In the genomic region with DNA sequence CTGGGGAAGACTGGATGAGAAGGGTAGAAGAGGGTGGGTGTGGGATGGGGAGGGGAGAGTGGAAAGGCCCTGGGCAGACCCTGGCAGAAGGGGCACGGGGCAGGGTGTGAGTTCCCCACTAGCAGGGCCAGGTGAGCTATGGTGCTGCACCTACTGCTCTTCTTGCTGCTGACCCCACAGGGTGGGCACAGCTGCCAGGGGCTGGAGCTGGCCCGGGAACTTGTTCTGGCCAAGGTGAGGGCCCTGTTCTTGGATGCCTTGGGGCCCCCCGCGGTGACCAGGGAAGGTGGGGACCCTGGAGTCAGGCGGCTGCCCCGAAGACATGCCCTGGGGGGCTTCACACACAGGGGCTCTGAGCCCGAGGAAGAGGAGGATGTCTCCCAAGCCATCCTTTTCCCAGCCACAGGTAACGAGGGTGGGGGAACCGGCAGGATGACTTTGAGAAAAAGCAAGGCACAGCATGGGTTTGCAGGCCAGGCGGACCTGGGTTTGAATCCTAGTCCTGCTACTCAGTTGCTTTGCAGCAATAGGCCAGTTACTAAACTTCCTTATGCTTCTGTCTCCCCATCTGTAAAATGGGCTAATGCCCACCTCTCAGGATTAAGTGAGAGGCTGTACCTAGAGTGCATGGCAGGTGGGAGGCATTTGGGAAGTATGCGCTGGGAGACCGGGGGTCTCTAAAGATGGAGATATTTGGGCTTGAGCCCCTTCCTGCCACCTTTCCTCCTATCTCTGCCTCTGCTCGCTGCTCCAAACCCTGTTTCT, we compare ENCODE assay signal across 1 cellular context.
TF ChIP-seq lines count a peak whose summit lies in the region.

Gene INHA, plus strand, starts transcription at position 74 of the 765 bp plus-strand sequence. Its CDS starts 65 bp downstream, at position 139.

TF ChIP-seq in K562, 482 proteins besides CTCF, POLR2A, EP300 and RAD21:
- no peak for TF ChIP-seq ZNF395 (CRISPR knock-in tag; IDR thresholded peaks at IDR 0.05)
- no peak for TF ChIP-seq ZNF408 (CRISPR knock-in tag; IDR thresholded peaks at IDR 0.05; ENCODE audit: low read depth)
- no peak for TF ChIP-seq TBP (optimal IDR thresholded peaks at IDR 0.05; ENCODE audit: low read depth, low read length)
- no peak for TF ChIP-seq KLF1 (tag; IDR thresholded peaks at IDR 0.05)
- TF ChIP-seq POLR2B (IDR thresholded peaks at IDR 0.05; ENCODE audit: low read depth, partially characterized antibody) = no peak
- no peak for TF ChIP-seq RHOXF2B (CRISPR knock-in tag; conservative IDR thresholded peaks at IDR 0.05)
- TF ChIP-seq CXXC5 (CRISPR knock-in tag; IDR thresholded peaks at IDR 0.05) = no peak
- TF ChIP-seq RBFOX2 (IDR thresholded peaks at IDR 0.05; ENCODE audit: low read depth, low read length) = peak; percentile 12; the same call in 1 of the 2 replicates
- peak; percentile 31; the same call in 1 of the 2 replicates for TF ChIP-seq ZNF644 (tag; IDR thresholded peaks at IDR 0.05; ENCODE audit: low read depth)
- TF ChIP-seq TOE1 (IDR thresholded peaks at IDR 0.05; ENCODE audit: borderline replicate concordance) = peak; percentile 6; the same call in 1 of the 2 replicates
- TF ChIP-seq TOE1 (CRISPR knock-in tag; IDR thresholded peaks at IDR 0.05; ENCODE audit: borderline replicate concordance, low read depth) = no peak
- no peak for TF ChIP-seq ZKSCAN3 (CRISPR knock-in tag; IDR thresholded peaks at IDR 0.05)
- 0 out of 2 replicates have a peak, but pooled peaks have one; percentile 35 for TF ChIP-seq HNRNPL (IDR thresholded peaks at IDR 0.05; ENCODE audit: low read depth, low read length)
- TF ChIP-seq RBBP5 (IDR thresholded peaks at IDR 0.05; ENCODE audit: borderline replicate concordance, insufficient read depth, low read length, poor library complexity, severe bottlenecking) = peak; percentile 48
- TF ChIP-seq THAP12 (CRISPR knock-in tag; IDR thresholded peaks at IDR 0.05) = no peak
- TF ChIP-seq ZNF431 (CRISPR knock-in tag; IDR thresholded peaks at IDR 0.05) = no peak
- TF ChIP-seq TEAD2 (tag; IDR thresholded peaks at IDR 0.05) = no peak
- peak in 1 of 2 experiments; percentile 45; a peak in 1 of 4 replicates for TF ChIP-seq KDM1A (IDR thresholded peaks at IDR 0.05)
- no peak for TF ChIP-seq GATA2 (CRISPR knock-in tag; IDR thresholded peaks at IDR 0.05)
- no peak for TF ChIP-seq MECOM (CRISPR knock-in tag; IDR thresholded peaks at IDR 0.05)
- TF ChIP-seq NRF1 (conservative IDR thresholded peaks at IDR 0.05 in 1 of 2, IDR thresholded peaks at IDR 0.05 in 1 of 2) = peak; percentile 4 to 9; a peak in 1 of 4 replicates
- TF ChIP-seq KAT2B (IDR thresholded peaks at IDR 0.05; ENCODE audit: low read depth, low read length) = no peak
- no peak for TF ChIP-seq MAFG (tag; conservative IDR thresholded peaks at IDR 0.05)
- TF ChIP-seq FOSL1 (tag; conservative IDR thresholded peaks at IDR 0.05) = peak; percentile 9; the same call in 1 of the 2 replicates
- no peak for TF ChIP-seq PURB (CRISPR knock-in tag; IDR thresholded peaks at IDR 0.05; ENCODE audit: low read depth)
- no peak for TF ChIP-seq ATF4 (CRISPR knock-in tag; IDR thresholded peaks at IDR 0.05)
- no peak for TF ChIP-seq GATAD2B (IDR thresholded peaks at IDR 0.05; ENCODE audit: borderline replicate concordance)
- TF ChIP-seq GTF2F1 (IDR thresholded peaks at IDR 0.05; ENCODE audit: low read depth, low read length) = no peak
- TF ChIP-seq TAF15 (IDR thresholded peaks at IDR 0.05; ENCODE audit: low read depth, low read length) = no peak
- TF ChIP-seq ZNF696 (CRISPR knock-in tag; conservative IDR thresholded peaks at IDR 0.05) = no peak
- TF ChIP-seq ATF2 (CRISPR knock-in tag; IDR thresholded peaks at IDR 0.05) = no peak
- TF ChIP-seq ADNP (tag; IDR thresholded peaks at IDR 0.05) = peak; percentile 53; the same call in 1 of the 2 replicates
- no peak for TF ChIP-seq ZBTB7A (IDR thresholded peaks at IDR 0.05; ENCODE audit: borderline replicate concordance, control insufficient read depth, low read depth, low read length)
- no peak for TF ChIP-seq ZNF232 (CRISPR knock-in tag; IDR thresholded peaks at IDR 0.05)
- peak; percentile 8; the same call in 1 of the 2 replicates for TF ChIP-seq MAX (CRISPR knock-in tag; IDR thresholded peaks at IDR 0.05)
- no peak for TF ChIP-seq STAT5A (IDR thresholded peaks at IDR 0.05; ENCODE audit: borderline replicate concordance, low read length)
